ENCODE assay signal across 29 cellular contexts in the genomic region with DNA sequence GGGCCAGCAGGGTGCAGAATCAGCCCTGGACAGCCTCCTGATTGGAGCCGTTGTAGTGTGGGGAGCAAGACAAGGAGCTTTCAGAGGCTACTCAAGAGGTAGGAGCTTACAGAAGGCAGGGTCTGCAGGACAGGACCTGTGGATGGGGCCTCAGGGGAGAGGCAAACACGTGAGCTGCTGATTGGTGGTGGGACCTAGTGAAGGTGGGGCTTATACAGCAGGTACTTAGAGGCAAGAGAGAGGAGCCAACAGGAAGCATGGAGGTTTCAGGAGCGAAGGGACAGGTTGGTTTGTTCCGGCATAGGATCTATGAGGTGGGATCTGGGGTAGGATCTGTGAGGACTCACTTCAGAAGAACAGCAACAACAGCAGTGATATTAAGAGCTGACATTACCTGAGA. TPM values are rescaled to one million over a fixed set of nuclear protein-coding genes. Genes with fewer than 3 reads are reported as not detected.
DNase-seq lines count a peak whose midpoint lies in the region; ATAC-seq and TF ChIP-seq lines count a peak whose summit lies in the region.
"Had no signal": no experiment of that assay in that cellular context is flagged by ENCODE, and none has a peak within 500 bp of the region (broad histone marks: within the 10 kb centered on the region; RNA-seq: fewer than 3 reads in every experiment).

No MANE protein-coding gene starts in this region.

- POLR2A ChIA-PET in RWPE1 (lab: Yijun Ruan, JAX; ENCODE audit: low non-redundant PET), result interaction anchor here (0.6 kb wide), 1 partner anchor 179 kb away, joined by 5 read pairs; no protein-coding TSS in a partner anchor
- POLR2A ChIA-PET in activated CD4-positive, alpha-beta T cell treated with anti-CD3 and anti-CD28 coated beads, Interleukin-2, amount 10 ng/mL, durations not matched to agents 7 days and 5 days (lab: Charles Lee), result interaction anchor here (0.6 kb wide), 1 partner anchor 28 kb away, joined by 4 read pairs; no protein-coding TSS in a partner anchor

- H3K9me3 ChIP-seq in upper lobe of left lung, result no peaks in the 10 kb centered on the region
- H3K9me3 ChIP-seq: body of pancreas, gastroesophageal sphincter, SJSA1 had no signal

- H3K27ac Mint-ChIP-seq in natural killer cell (peak overlapping the region in 1 of 2 donors; percentile 99), endothelial cell (ENCODE audit: unreplicated experiment) (peak overlapping the region; percentile 72)
- H3K27ac Mint-ChIP-seq in natural killer cell treated with Interleukin-12 subunit alpha and Interleukin-12 subunit beta and Interleukin-15 and Interleukin-18, amount 100 ng/mL, for 72 hours, result no peak overlapping the region
- H3K27ac Mint-ChIP-seq in activated CD4-positive, alpha-beta T cell treated with anti-CD3 and anti-CD28 coated beads, Interleukin-2, amount 10 ng/mL, durations not matched to agents 7 days and 5 days, result no peak overlapping the region
- H3K27ac Mint-ChIP-seq: activated CD8-positive, alpha-beta T cell treated with anti-CD3 and anti-CD28 coated beads for 36 hours; activated naive CD8-positive, alpha-beta T cell; dendritic cell treated with granulocyte-macrophage colony-stimulating factor and Interleukin-4, amounts not matched to agents 40 ng/mL and 50 ng/mL, for 4 days had no signal

- H3K4me3 ChIP-seq in upper lobe of left lung, result no peak overlapping the region
- H3K4me3 ChIP-seq: body of pancreas, gastroesophageal sphincter, SJSA1, smooth muscle cell had no signal

- DNase-seq in natural killer cell, result no peak
- DNase-seq in natural killer cell treated with Interleukin-12 subunit alpha and Interleukin-12 subunit beta and Interleukin-15 and Interleukin-18, amount 100 ng/mL, for 72 hours (ENCODE audit: low spot score), result no peak
- no peak for DNase-seq in RWPE1 (ENCODE audit: low spot score)
- DNase-seq in endothelial cell (ENCODE audit: low spot score), result no peak
- DNase-seq in upper lobe of left lung, result no peak
- DNase-seq in activated CD4-positive, alpha-beta T cell treated with anti-CD3 and anti-CD28 coated beads, Interleukin-2, amount 10 ng/mL, durations not matched to agents 7 days and 5 days, result no peak
- no peak for DNase-seq in NK-92 treated with Interleukin-12 subunit alpha and Interleukin-12 subunit beta, amount 100 ng/mL, for 24 hours (lab: John Stamatoyannopoulos, UW)
- DNase-seq in NCI-H774 (lab: John Stamatoyannopoulos, UW), result no peak
- DNase-seq: activated CD8-positive, alpha-beta T cell treated with anti-CD3 and anti-CD28 coated beads for 36 hours; activated T-cell treated with anti-CD3 and anti-CD28 coated beads, Interleukin-2, amount 50 U/mL, for 48 hours; body of pancreas; Kasumi-1; kidney glomerular epithelial cell; naive thymus-derived CD8-positive, alpha-beta T cell; NCI-H1105 treated with DMSO at 0.1 percent for 48 hours; NCI-H2107; NCI-H748 treated with DMSO at 0.1 percent for 48 hours; stimulated activated CD4-positive, alpha-beta T cell treated with anti-CD3 and anti-CD28 coated beads, Interleukin-4, amount 100 ng/mL, for 1 hour; T-helper 2 cell had no signal

- CTCF ChIA-PET in RWPE1 (lab: Yijun Ruan, JAX), result interaction anchor here (0.6 kb wide), 2 partner anchors 41 to 309 kb away, joined by 3 read pairs; a partner anchor contains a TSS
- CTCF ChIA-PET in activated CD4-positive, alpha-beta T cell treated with anti-CD3 and anti-CD28 coated beads, Interleukin-2, amount 10 ng/mL, durations not matched to agents 7 days and 5 days (lab: Charles Lee), result interaction anchor here (1.1 to 1.7 kb wide), 2 partner anchors 34 to 46 kb away, joined by 3 to 7 read pairs; no protein-coding TSS in a partner anchor

- ATAC-seq in natural killer cell (no peak), upper lobe of left lung (ENCODE audit: low FRiP score in 2 of 2) (no peak)
- ATAC-seq in natural killer cell treated with Interleukin-12 subunit alpha and Interleukin-12 subunit beta and Interleukin-15 and Interleukin-18, amount 100 ng/mL, for 72 hours, result no peak
- ATAC-seq: activated CD8-positive, alpha-beta T cell treated with anti-CD3 and anti-CD28 coated beads for 36 hours; body of pancreas; gastroesophageal sphincter; naive thymus-derived CD8-positive, alpha-beta T cell; Panc1 had no signal

- H3K27me3 ChIP-seq in upper lobe of left lung, result no peaks in the 10 kb centered on the region
- H3K27me3 ChIP-seq: body of pancreas, gastroesophageal sphincter, SJSA1 had no signal

- H3K4me1 Mint-ChIP-seq in natural killer cell (peaks cover 19 to 25% of the 10 kb centered on the region in 2 donors), endothelial cell (ENCODE audit: unreplicated experiment) (no peaks in the 10 kb centered on the region)
- H3K4me1 Mint-ChIP-seq in natural killer cell treated with Interleukin-12 subunit alpha and Interleukin-12 subunit beta and Interleukin-15 and Interleukin-18, amount 100 ng/mL, for 72 hours (ENCODE audit: low read depth in 2 of 2), result peaks cover 5 to 7% of the 10 kb centered on the region in 2 donors
- peaks cover 12% of the 10 kb centered on the region for H3K4me1 Mint-ChIP-seq in activated CD4-positive, alpha-beta T cell treated with anti-CD3 and anti-CD28 coated beads, Interleukin-2, amount 10 ng/mL, durations not matched to agents 7 days and 5 days

- H3K36me3 Mint-ChIP-seq in natural killer cell, result no peaks in the 10 kb centered on the region
- no peaks in the 10 kb centered on the region for H3K36me3 Mint-ChIP-seq in natural killer cell treated with Interleukin-12 subunit alpha and Interleukin-12 subunit beta and Interleukin-15 and Interleukin-18, amount 100 ng/mL, for 72 hours
- peaks cover 44% of the 10 kb centered on the region for H3K36me3 Mint-ChIP-seq in endothelial cell (ENCODE audit: low read depth, unreplicated experiment)
- H3K36me3 Mint-ChIP-seq in activated CD4-positive, alpha-beta T cell treated with anti-CD3 and anti-CD28 coated beads, Interleukin-2, amount 10 ng/mL, durations not matched to agents 7 days and 5 days (ENCODE audit: low read depth), result peaks cover 20% of the 10 kb centered on the region
- H3K36me3 Mint-ChIP-seq: activated naive CD8-positive, alpha-beta T cell had no signal

- peaks cover under 1 to 6% (median 4%) of the 10 kb centered on the region in 4 donors for H3K4me1 ChIP-seq in upper lobe of left lung
- H3K4me1 ChIP-seq: body of pancreas, SJSA1 had no signal

- peak in 1 of 4 donors; percentile 9 for TF ChIP-seq POLR2A in upper lobe of left lung (IDR thresholded peaks at IDR 0.05)

- intact Hi-C loops in natural killer cell (cut with micrococcal nuclease), result no loop called here

- H3K36me3 ChIP-seq in upper lobe of left lung, result peaks cover 0 to 68% (median 14%) of the 10 kb centered on the region in 4 donors

- TF ChIP-seq EP300 in upper lobe of left lung (IDR thresholded peaks at IDR 0.05), result no peak

- no peaks in the 10 kb centered on the region for H3K9me3 Mint-ChIP-seq in natural killer cell
- no peaks in the 10 kb centered on the region for H3K9me3 Mint-ChIP-seq in natural killer cell treated with Interleukin-12 subunit alpha and Interleukin-12 subunit beta and Interleukin-15 and Interleukin-18, amount 100 ng/mL, for 72 hours
- no peaks in the 10 kb centered on the region for H3K9me3 Mint-ChIP-seq in endothelial cell (ENCODE audit: unreplicated experiment)
- H3K9me3 Mint-ChIP-seq in activated CD4-positive, alpha-beta T cell treated with anti-CD3 and anti-CD28 coated beads, Interleukin-2, amount 10 ng/mL, durations not matched to agents 7 days and 5 days, result no peaks in the 10 kb centered on the region
- H3K9me3 Mint-ChIP-seq: activated CD8-positive, alpha-beta T cell treated with anti-CD3 and anti-CD28 coated beads for 36 hours; dendritic cell treated with granulocyte-macrophage colony-stimulating factor and Interleukin-4, amounts not matched to agents 40 ng/mL and 50 ng/mL, for 4 days; naive thymus-derived CD8-positive, alpha-beta T cell had no signal

- no peak for TF ChIP-seq CTCF in natural killer cell (IDR thresholded peaks at IDR 0.05)
- TF ChIP-seq CTCF in RWPE1 (conservative IDR thresholded peaks at IDR 0.05; ENCODE audit: low read depth), result no peak
- TF ChIP-seq CTCF in endothelial cell (IDR thresholded peaks at IDR 0.05; ENCODE audit: unreplicated experiment), result no peak
- no peak for TF ChIP-seq CTCF in upper lobe of left lung (IDR thresholded peaks at IDR 0.05)

- 75 to 88% methylated on average over 4 of the region's 4 CpGs for WGBS in upper lobe of left lung, 2 donors

- H3K27ac ChIP-seq in RWPE1 (peak overlapping the region; percentile 100), upper lobe of left lung (no peak overlapping the region)
- H3K27ac ChIP-seq: body of pancreas, C4-2B, gastroesophageal sphincter, SJSA1 had no signal

- H3K27me3 Mint-ChIP-seq in natural killer cell (ENCODE audit: low read depth in 2 of 2), result no peaks in the 10 kb centered on the region
- no peaks in the 10 kb centered on the region for H3K27me3 Mint-ChIP-seq in natural killer cell treated with Interleukin-12 subunit alpha and Interleukin-12 subunit beta and Interleukin-15 and Interleukin-18, amount 100 ng/mL, for 72 hours
- H3K27me3 Mint-ChIP-seq in endothelial cell (ENCODE audit: unreplicated experiment), result peaks cover 12% of the 10 kb centered on the region
- no peaks in the 10 kb centered on the region for H3K27me3 Mint-ChIP-seq in activated CD4-positive, alpha-beta T cell treated with anti-CD3 and anti-CD28 coated beads, Interleukin-2, amount 10 ng/mL, durations not matched to agents 7 days and 5 days
- H3K27me3 Mint-ChIP-seq: activated CD8-positive, alpha-beta T cell treated with anti-CD3 and anti-CD28 coated beads for 36 hours; activated naive CD8-positive, alpha-beta T cell; dendritic cell treated with granulocyte-macrophage colony-stimulating factor and Interleukin-4, amounts not matched to agents 40 ng/mL and 50 ng/mL, for 4 days; naive thymus-derived CD8-positive, alpha-beta T cell had no signal

- H3K4me3 Mint-ChIP-seq in natural killer cell (peak overlapping the region; percentile 65), endothelial cell (ENCODE audit: unreplicated experiment) (peak overlapping the region; percentile 48)
- H3K4me3 Mint-ChIP-seq in natural killer cell treated with Interleukin-12 subunit alpha and Interleukin-12 subunit beta and Interleukin-15 and Interleukin-18, amount 100 ng/mL, for 72 hours, result no peak overlapping the region
- no peak overlapping the region for H3K4me3 Mint-ChIP-seq in activated CD4-positive, alpha-beta T cell treated with anti-CD3 and anti-CD28 coated beads, Interleukin-2, amount 10 ng/mL, durations not matched to agents 7 days and 5 days
- H3K4me3 Mint-ChIP-seq: activated CD8-positive, alpha-beta T cell treated with anti-CD3 and anti-CD28 coated beads for 36 hours; activated naive CD8-positive, alpha-beta T cell; dendritic cell treated with granulocyte-macrophage colony-stimulating factor and Interleukin-4, amounts not matched to agents 40 ng/mL and 50 ng/mL, for 4 days had no signal

RNA-seq across cellular contexts. Expression of a gene that starts 32.4 kb away (rescaled TPM):
- total RNA-seq in natural killer cell (1 to 10 TPM; 5.8 to 5.9 (median 5.9) TPM), endothelial cell (ENCODE audit: unreplicated experiment) (43.7 TPM), upper lobe of left lung (10 to 100 TPM in 4 of 6 donors, 1 to 10 TPM in 2; 7.3 to 22.6 (median 10.1) TPM)
- 1 to 10 TPM; 8.3 to 9.7 TPM for total RNA-seq in natural killer cell treated with Interleukin-12 subunit alpha and Interleukin-12 subunit beta and Interleukin-15 and Interleukin-18, amount 100 ng/mL, for 72 hours
- 1 to 10 TPM; 6.0 to 6.2 TPM for total RNA-seq in activated CD4-positive, alpha-beta T cell treated with anti-CD3 and anti-CD28 coated beads, Interleukin-2, amount 10 ng/mL, durations not matched to agents 7 days and 5 days

RNA-seq across cellular contexts. Expression of a gene that starts 49.3 kb away (rescaled TPM):
- total RNA-seq in natural killer cell, result 1 to 10 TPM; 2.6 to 6.3 (median 3.0) TPM
- total RNA-seq in natural killer cell treated with Interleukin-12 subunit alpha and Interleukin-12 subunit beta and Interleukin-15 and Interleukin-18, amount 100 ng/mL, for 72 hours, result under 1 TPM in 1 of 2 donors, not detected in 1; 0.95 TPM
- total RNA-seq in endothelial cell (ENCODE audit: unreplicated experiment), result 0.69 TPM
- 1 to 10 TPM in 2 of 6 donors, not detected in 4; 1.3 to 5.2 TPM for total RNA-seq in upper lobe of left lung
- total RNA-seq in activated CD4-positive, alpha-beta T cell treated with anti-CD3 and anti-CD28 coated beads, Interleukin-2, amount 10 ng/mL, durations not matched to agents 7 days and 5 days, result under 1 TPM in 1 of 2 experiments, not detected in 1; 0.48 TPM
- total RNA-seq: body of pancreas; epithelial cell of proximal tubule; HT-29; naive thymus-derived CD8-positive, alpha-beta T cell; pulmonary artery endothelial cell; smooth muscle cell had no signal

RNA-seq across cellular contexts. Expression of a gene that starts 53.4 kb away (rescaled TPM):
- total RNA-seq in natural killer cell, result 10 to 100 TPM; 52.2 to 56.6 (median 54.7) TPM
- 10 to 100 TPM; 53.0 to 83.6 TPM for total RNA-seq in natural killer cell treated with Interleukin-12 subunit alpha and Interleukin-12 subunit beta and Interleukin-15 and Interleukin-18, amount 100 ng/mL, for 72 hours
- total RNA-seq in endothelial cell (ENCODE audit: unreplicated experiment), result 98.4 TPM
- total RNA-seq in upper lobe of left lung, result 100 to 1,000 TPM in 3 of 6 donors, 10 to 100 TPM in 2, 1 to 10 TPM in 1; 9.4 to 158 (median 96.5) TPM
- total RNA-seq in activated CD4-positive, alpha-beta T cell treated with anti-CD3 and anti-CD28 coated beads, Interleukin-2, amount 10 ng/mL, durations not matched to agents 7 days and 5 days, result 10 to 100 TPM; 91.3 to 92.5 TPM

Comparison
In these comparisons a context has a peak if more than half of its experiments do, and no peak if none do; other contexts are left out.
1. H3K4me3 Mint-ChIP-seq: peak in natural killer cell (single experiment) and endothelial cell (single experiment); none in natural killer cell treated with Interleukin-12 subunit alpha and Interleukin-12 subunit beta and Interleukin-15 and Interleukin-18, amount 100 ng/mL, for 72 hours (single experiment) and activated CD4-positive, alpha-beta T cell treated with anti-CD3 and anti-CD28 coated beads, Interleukin-2, amount 10 ng/mL, durations not matched to agents 7 days and 5 days (single experiment).